In the genomic region with DNA sequence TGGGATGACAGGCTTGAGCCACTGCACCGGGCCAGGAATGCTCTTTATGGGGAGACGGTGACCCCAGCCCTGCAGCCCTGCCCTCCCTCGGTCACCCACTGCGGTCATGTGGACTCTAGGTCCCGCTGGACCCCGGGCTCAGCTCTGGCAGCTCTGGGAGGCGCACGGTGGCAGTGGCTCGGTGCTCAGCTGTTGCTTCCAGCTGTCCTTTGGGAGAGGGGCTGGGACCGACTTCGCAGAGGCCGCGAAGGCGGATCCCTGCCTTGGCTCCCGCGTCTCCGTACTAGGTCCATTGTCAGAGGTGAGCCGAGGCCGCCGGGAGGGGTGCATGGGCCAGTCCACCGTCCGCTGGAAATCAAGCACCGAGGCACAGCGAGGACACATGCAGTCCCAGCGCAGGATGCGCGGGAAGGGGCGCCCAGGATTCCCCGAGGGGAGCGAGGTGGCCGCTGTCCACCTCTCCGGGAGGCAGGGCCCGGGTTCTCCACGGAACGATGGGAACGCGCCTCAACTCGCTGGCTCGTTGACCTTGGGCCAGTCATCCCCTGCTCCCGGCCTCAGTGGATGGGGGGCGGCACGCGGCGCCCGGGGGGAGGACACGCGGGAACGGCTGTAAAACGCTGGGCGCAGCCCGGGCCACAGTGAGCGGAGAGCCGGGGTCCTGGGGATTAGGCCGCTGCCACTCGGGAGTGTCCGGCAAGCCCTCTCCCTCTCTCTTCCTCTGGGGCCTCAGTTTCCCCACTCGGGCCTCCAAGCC, we compare ENCODE assay signal across 9 cellular contexts. TPM values are rescaled to one million over a fixed set of nuclear protein-coding genes. Genes with fewer than 3 reads are reported as not detected.
DNase-seq lines count a peak whose midpoint lies in the region; ATAC-seq and TF ChIP-seq lines count a peak whose summit lies in the region.
"Had no signal": no experiment of that assay in that cellular context is flagged by ENCODE, and none has a peak within 500 bp of the region (broad histone marks: within the 10 kb centered on the region; RNA-seq: fewer than 3 reads in every experiment).

No MANE protein-coding gene starts in this region.

- H3K4me1 ChIP-seq in right cardiac atrium (ENCODE audit: control insufficient read depth, insufficient read depth, low read length) (no peaks in the 10 kb centered on the region), sigmoid colon (peaks cover 0 to 34% (median 24%) of the 10 kb centered on the region in 4 donors)

- H3K27ac ChIP-seq in right cardiac atrium (ENCODE audit: low read length) (no peak overlapping the region), sigmoid colon (peak overlapping the region; percentile 59 to 80 (median 66))

- POLR2A ChIA-PET in activated CD4-positive, alpha-beta memory T cell treated with anti-CD3 and anti-CD28 coated beads, Interleukin-2, amount 10 ng/mL, durations not matched to agents 7 days and 5 days (lab: Charles Lee): interaction anchor here (1.4 kb wide), 1 partner anchor 8 kb away, joined by 3 read pairs; no protein-coding TSS in a partner anchor

- H3K36me3 Mint-ChIP-seq in activated CD4-positive, alpha-beta memory T cell treated with anti-CD3 and anti-CD28 coated beads, Interleukin-2, amount 10 ng/mL, durations not matched to agents 7 days and 5 days (ENCODE audit: low read depth): no peaks in the 10 kb centered on the region

- peaks cover 0 to 6% (median 0%) of the 10 kb centered on the region in 4 donors for H3K36me3 ChIP-seq in sigmoid colon

- H3K9me3 ChIP-seq in right cardiac atrium (ENCODE audit: control insufficient read depth, low read length) (no peaks in the 10 kb centered on the region), sigmoid colon (no peaks in the 10 kb centered on the region)

- H3K4me3 ChIP-seq in GM12865 (ENCODE audit: low read depth, low read length): peak overlapping the region; percentile 39
- H3K4me3 ChIP-seq in right cardiac atrium (ENCODE audit: low read length): peak overlapping the region; percentile 62
- H3K4me3 ChIP-seq in sigmoid colon: peak overlapping the region; percentile 53 to 72 (median 66)

- no peak for DNase-seq in GM12865 (ENCODE audit: low read depth)
- DNase-seq in activated CD4-positive, alpha-beta memory T cell treated with anti-CD3 and anti-CD28 coated beads, Interleukin-2, amount 10 ng/mL, durations not matched to agents 7 days and 5 days: no peak
- peak in 1 of 3 donors; percentile 62 for DNase-seq in right cardiac atrium
- peak; percentile 67 for DNase-seq in sigmoid colon
- DNase-seq in NCI-H1092 (lab: John Stamatoyannopoulos, UW): no peak
- DNase-seq in COLO829 (ENCODE audit: low spot score): no peak
- DNase-seq in activated CD4-positive, alpha-beta T cell treated with anti-CD3 and anti-CD28 coated beads, Interleukin-2, amount 50 U/mL, for 4 hours: no peak

- CTCF ChIA-PET in activated CD4-positive, alpha-beta memory T cell treated with anti-CD3 and anti-CD28 coated beads, Interleukin-2, amount 10 ng/mL, durations not matched to agents 7 days and 5 days (lab: Charles Lee): no interaction called here

- TF ChIP-seq CTCF in GM12865 (IDR thresholded peaks at IDR 0.05; ENCODE audit: insufficient read depth, low read depth, low read length, missing control alignments) (no peak), sigmoid colon (IDR thresholded peaks at IDR 0.05) (no peak)

- H3K27me3 Mint-ChIP-seq in activated CD4-positive, alpha-beta memory T cell treated with anti-CD3 and anti-CD28 coated beads, Interleukin-2, amount 10 ng/mL, durations not matched to agents 7 days and 5 days: peaks cover 9% of the 10 kb centered on the region

- TF ChIP-seq EP300 in sigmoid colon (IDR thresholded peaks at IDR 0.05): no peak

- no peaks in the 10 kb centered on the region for H3K27me3 ChIP-seq in right cardiac atrium (ENCODE audit: control insufficient read depth, insufficient read depth)
- no peaks in the 10 kb centered on the region for H3K27me3 ChIP-seq in sigmoid colon

- H3K9me3 Mint-ChIP-seq in activated CD4-positive, alpha-beta memory T cell treated with anti-CD3 and anti-CD28 coated beads, Interleukin-2, amount 10 ng/mL, durations not matched to agents 7 days and 5 days: no peaks in the 10 kb centered on the region

- H3K27ac Mint-ChIP-seq in activated CD4-positive, alpha-beta memory T cell treated with anti-CD3 and anti-CD28 coated beads, Interleukin-2, amount 10 ng/mL, durations not matched to agents 7 days and 5 days: no peak overlapping the region

- peaks cover 6% of the 10 kb centered on the region for H3K4me1 Mint-ChIP-seq in activated CD4-positive, alpha-beta memory T cell treated with anti-CD3 and anti-CD28 coated beads, Interleukin-2, amount 10 ng/mL, durations not matched to agents 7 days and 5 days

- intact Hi-C loops in right cardiac atrium (cut with DNase I): no loop called here
- intact Hi-C loops in sigmoid colon (cut with DNase I): no loop called here

- peak overlapping the region; percentile 63 for H3K4me3 Mint-ChIP-seq in activated CD4-positive, alpha-beta memory T cell treated with anti-CD3 and anti-CD28 coated beads, Interleukin-2, amount 10 ng/mL, durations not matched to agents 7 days and 5 days

- no peak for TF ChIP-seq POLR2A in sigmoid colon (IDR thresholded peaks at IDR 0.05)

- 34% methylated on average over 57 of the region's 57 CpGs for WGBS in right cardiac atrium
- 47 to 49% methylated on average over 57 of the region's 57 CpGs for WGBS in sigmoid colon, 2 donors

- ATAC-seq in right cardiac atrium (peak; percentile 19 to 26), GM19467 (IDR thresholded peaks at IDR 0.05; ENCODE audit: unreplicated experiment) (no peak)

RNA-seq across cellular contexts. Expression of a gene that starts 0.7 kb away (rescaled TPM):
- 1 to 10 TPM; 2.5 to 3.9 TPM for total RNA-seq in activated CD4-positive, alpha-beta memory T cell treated with anti-CD3 and anti-CD28 coated beads, Interleukin-2, amount 10 ng/mL, durations not matched to agents 7 days and 5 days
- total RNA-seq in right cardiac atrium (10 to 100 TPM in 3 of 4 donors, 1 to 10 TPM in 1; 9.6 to 12.8 (median 11.3) TPM), sigmoid colon (10 to 100 TPM in 3 of 4 donors, 1 to 10 TPM in 1; 8.9 to 31.1 (median 19.2) TPM)
- polyA plus RNA-seq in right cardiac atrium (7.4 TPM), sigmoid colon (1 to 10 TPM; 4.2 to 9.9 (median 5.4) TPM)

RNA-seq across cellular contexts. Expression of a gene that starts 41.9 kb away (rescaled TPM):
- total RNA-seq in activated CD4-positive, alpha-beta memory T cell treated with anti-CD3 and anti-CD28 coated beads, Interleukin-2, amount 10 ng/mL, durations not matched to agents 7 days and 5 days: 100 to 1,000 TPM; 113 to 123 TPM
- total RNA-seq in right cardiac atrium (10 to 100 TPM; 18.5 to 36.3 (median 32.1) TPM), sigmoid colon (10 to 100 TPM; 35.2 to 52.7 (median 39.6) TPM)
- polyA plus RNA-seq in right cardiac atrium (33.8 TPM), sigmoid colon (10 to 100 TPM; 27.6 to 49.7 (median 32.1) TPM)

RNA-seq across cellular contexts. Expression of a gene that starts 46.1 kb away (rescaled TPM):
- not detected for total RNA-seq in activated CD4-positive, alpha-beta memory T cell treated with anti-CD3 and anti-CD28 coated beads, Interleukin-2, amount 10 ng/mL, durations not matched to agents 7 days and 5 days
- total RNA-seq in right cardiac atrium (not detected), sigmoid colon (not detected)
- polyA plus RNA-seq in right cardiac atrium (not detected), sigmoid colon (not detected)
- total RNA-seq: omental fat pad had no signal
